ENCODE assay signal across 8 cellular contexts in genomic region chr2:54454922-54455583, GRCh38. TPM values are rescaled to one million over a fixed set of nuclear protein-coding genes. Genes with fewer than 3 reads are reported as not detected.
DNase-seq lines count a peak whose midpoint lies in the region; ATAC-seq and TF ChIP-seq lines count a peak whose summit lies in the region.

No MANE protein-coding gene starts in this region.

- ATAC-seq in heart right ventricle, result peak in 7 of 8 donors; percentile 1 to 40 (median 11)
- ATAC-seq in psoas muscle, result no peak
- no peak for ATAC-seq in GM18909 (IDR thresholded peaks at IDR 0.05; ENCODE audit: poor library complexity, unreplicated experiment)

- H3K36me3 Mint-ChIP-seq in activated CD4-positive, alpha-beta memory T cell treated with anti-CD3 and anti-CD28 coated beads, Interleukin-2, amount 10 ng/mL, durations not matched to agents 7 days and 5 days (ENCODE audit: low read depth), result no peaks in the 10 kb centered on the region

- H3K27ac Mint-ChIP-seq in activated CD4-positive, alpha-beta memory T cell treated with anti-CD3 and anti-CD28 coated beads, Interleukin-2, amount 10 ng/mL, durations not matched to agents 7 days and 5 days, result no peak overlapping the region

- TF ChIP-seq CTCF in heart right ventricle (IDR thresholded peaks at IDR 0.05), result no peak
- TF ChIP-seq CTCF in psoas muscle (IDR thresholded peaks at IDR 0.05), result no peak

- H3K4me1 ChIP-seq in heart right ventricle, result peaks cover 3 to 38% (median 27%) of the 10 kb centered on the region in 9 donors
- H3K4me1 ChIP-seq in psoas muscle, result peaks cover 14% of the 10 kb centered on the region

- peaks cover 16% of the 10 kb centered on the region for H3K4me1 Mint-ChIP-seq in activated CD4-positive, alpha-beta memory T cell treated with anti-CD3 and anti-CD28 coated beads, Interleukin-2, amount 10 ng/mL, durations not matched to agents 7 days and 5 days

- H3K4me3 Mint-ChIP-seq in activated CD4-positive, alpha-beta memory T cell treated with anti-CD3 and anti-CD28 coated beads, Interleukin-2, amount 10 ng/mL, durations not matched to agents 7 days and 5 days, result peak overlapping the region; percentile 30

- no peaks in the 10 kb centered on the region for H3K9me3 Mint-ChIP-seq in activated CD4-positive, alpha-beta memory T cell treated with anti-CD3 and anti-CD28 coated beads, Interleukin-2, amount 10 ng/mL, durations not matched to agents 7 days and 5 days

- CTCF ChIA-PET in activated CD4-positive, alpha-beta memory T cell treated with anti-CD3 and anti-CD28 coated beads, Interleukin-2, amount 10 ng/mL, durations not matched to agents 7 days and 5 days (lab: Charles Lee), result no interaction called here

- H3K27me3 ChIP-seq in heart right ventricle (peaks cover 0 to 52% (median 0%) of the 10 kb centered on the region in 7 donors), psoas muscle (ENCODE audit: insufficient read depth in 3 of 3, low read length in 2 of 3) (no peaks in the 10 kb centered on the region)

- POLR2A ChIA-PET in activated CD4-positive, alpha-beta memory T cell treated with anti-CD3 and anti-CD28 coated beads, Interleukin-2, amount 10 ng/mL, durations not matched to agents 7 days and 5 days (lab: Charles Lee), result no interaction called here

- intact Hi-C loops in heart right ventricle (cut with DNase I) (loop anchor here in 9 of 10 donors (5.0 to 10.0 kb wide), 13 partner anchors 33 to 250 kb away; a partner anchor contains a TSS), psoas muscle (cut with DNase I) (loop anchor here in 1 of 2 donors (5.0 kb wide), 3 partner anchors 72 to 333 kb away; a partner anchor contains a TSS)

- DNase-seq in NCI-H1417 (lab: John Stamatoyannopoulos, UW) (peak in 2 of 3 experiments; percentile 71 to 81), NCI-H1417 treated with DMSO at 0.1 percent for 48 hours (lab: John Stamatoyannopoulos, UW) (no peak), heart right ventricle (peak in 1 of 2 donors; percentile 45), psoas muscle (peak in 1 of 2 donors; percentile 53), NCI-H774 (lab: John Stamatoyannopoulos, UW) (no peak), NCI-H2196 treated with DMSO at 0.1 percent for 48 hours (lab: John Stamatoyannopoulos, UW; ENCODE audit: unreplicated experiment) (no peak)
- DNase-seq in activated CD4-positive, alpha-beta memory T cell treated with anti-CD3 and anti-CD28 coated beads, Interleukin-2, amount 10 ng/mL, durations not matched to agents 7 days and 5 days, result no peak

- H3K27ac ChIP-seq in heart right ventricle (peak overlapping the region; percentile 92 to 99 (median 98)), psoas muscle (peak overlapping the region; percentile 87)

- H3K4me3 ChIP-seq in heart right ventricle, result peak overlapping the region; percentile 55 to 87 (median 79)
- H3K4me3 ChIP-seq in psoas muscle, result peak overlapping the region; percentile 85

- 12 to 13% methylated on average over 22 of the region's 22 CpGs for WGBS in heart right ventricle, 2 donors
- whole genome bisulfite sequencing in psoas muscle, 3 donors, result 19 to 28% (median 22%) methylated on average over 22 of the region's 22 CpGs

- peaks cover 47% of the 10 kb centered on the region for H3K27me3 Mint-ChIP-seq in activated CD4-positive, alpha-beta memory T cell treated with anti-CD3 and anti-CD28 coated beads, Interleukin-2, amount 10 ng/mL, durations not matched to agents 7 days and 5 days

- H3K36me3 ChIP-seq in heart right ventricle (no peaks in the 10 kb centered on the region), psoas muscle (ENCODE audit: insufficient read depth in 1 of 2, low read depth in 1 of 2) (no peaks in the 10 kb centered on the region)

- H3K9me3 ChIP-seq in heart right ventricle, result no peaks in the 10 kb centered on the region
- no peaks in the 10 kb centered on the region for H3K9me3 ChIP-seq in psoas muscle

RNA-seq across cellular contexts. Expression of gene SPTBN1, which starts 1.1 kb away (rescaled TPM):
- 100 to 1,000 TPM; 112 TPM for total RNA-seq in activated CD4-positive, alpha-beta memory T cell treated with anti-CD3 and anti-CD28 coated beads, Interleukin-2, amount 10 ng/mL, durations not matched to agents 7 days and 5 days
- total RNA-seq in heart right ventricle (100 to 1,000 TPM; 366 to 643 (median 507) TPM), psoas muscle (100 to 1,000 TPM in 1 of 4 donors, 10 to 100 TPM in 3; 87.8 to 180 (median 96.2) TPM)
- polyA plus RNA-seq in heart right ventricle (100 to 1,000 TPM in 1 of 2 donors, 10 to 100 TPM in 1; 91.1 to 142 TPM), psoas muscle (10 to 100 TPM; 22.9 to 56.1 (median 32.9) TPM)

Comparison
In these comparisons a context has a peak if more than half of its experiments do, and no peak if none do; other contexts are left out.
1. DNase-seq: peak in NCI-H1417 (2 of 3); none in NCI-H1417 treated with DMSO at 0.1 percent for 48 hours (single experiment), activated CD4-positive, alpha-beta memory T cell treated with anti-CD3 and anti-CD28 coated beads, Interleukin-2, amount 10 ng/mL, durations not matched to agents 7 days and 5 days (single experiment), NCI-H774 (single experiment) and NCI-H2196 treated with DMSO at 0.1 percent for 48 hours (single experiment).
2. ATAC-seq: peak in heart right ventricle (7 of 8); none in psoas muscle (0 of 4) and GM18909 (single experiment).